In genomic region chr12:97862072-97862471, GRCh38 we compare ENCODE assay signal across 35 cellular contexts.
"Had no signal": no experiment of that assay in that cellular context is flagged by ENCODE, and none has a peak within 500 bp of the region (broad histone marks: within the 10 kb centered on the region; RNA-seq: fewer than 3 reads in every experiment).

No MANE protein-coding gene starts in this region.

- H3K27me3 ChIP-seq: MG63 had no signal

- DNase-seq: Karpas-422, Kasumi-1, MG63, MM.1S, NCI-H1048, NCI-H1092, NCI-H1092 treated with DMSO at 0.1 percent for 48 hours, NCI-H1105, NCI-H1105 treated with DMSO at 0.1 percent for 48 hours, NCI-H1417, NCI-H1417 treated with DMSO at 0.1 percent for 48 hours, NCI-H1436, NCI-H1436 treated with DMSO at 0.1 percent for 48 hours, NCI-H146, NCI-H1694, NCI-H1694 treated with DMSO at 0.1 percent for 48 hours, NCI-H187, NCI-H187 treated with DMSO at 0.1 percent for 48 hours, NCI-H1930, NCI-H2029, NCI-H2029 treated with DMSO at 0.1 percent for 48 hours, NCI-H2081, NCI-H2081 treated with DMSO at 0.1 percent for 48 hours, NCI-H2107, NCI-H2171, NCI-H2171 treated with DMSO at 0.1 percent for 48 hours, NCI-H2227 treated with DMSO at 0.1 percent for 48 hours, NCI-H226, NCI-H345, NCI-H446, NCI-H446 treated with DMSO at 0.1 percent for 48 hours, NCI-H510A, NCI-H510A treated with DMSO at 0.1 percent for 48 hours, NCI-H524, NCI-H524 treated with DMSO at 0.1 percent for 48 hours had no signal

- H3K4me3 ChIP-seq: MG63 had no signal

- H3K9me3 ChIP-seq: MG63 had no signal

- H3K36me3 ChIP-seq: MG63 had no signal
